ENCODE assay signal across 31 cellular contexts in genomic region chr20:63617876-63618265, GRCh38.
"Had no signal": no experiment of that assay in that cellular context is flagged by ENCODE, and none has a peak within 500 bp of the region (broad histone marks: within the 10 kb centered on the region; RNA-seq: fewer than 3 reads in every experiment).

No MANE protein-coding gene starts in this region.

- H3K4me1 ChIP-seq: Peyer's patch had no signal

- H3K9me3 ChIP-seq: Peyer's patch had no signal

- H3K27ac ChIP-seq: brain microvascular endothelial cell, cardiac muscle cell, Peyer's patch, WERI-Rb-1 had no signal

- H3K27me3 ChIP-seq: brain microvascular endothelial cell, cardiac muscle cell, Peyer's patch had no signal

- H3K36me3 ChIP-seq: cardiac muscle cell had no signal

- H3K4me3 ChIP-seq: cardiac muscle cell, Peyer's patch had no signal

- ATAC-seq: activated CD8-positive, alpha-beta memory T cell treated with anti-CD3 and anti-CD28 coated beads, Interleukin-2, amount 10 ng/mL, durations not matched to agents 7 days and 5 days; PC-3; Right ventricle myocardium inferior had no signal

- DNase-seq: activated CD4-positive, alpha-beta memory T cell treated with anti-CD3 and anti-CD28 coated beads, Interleukin-2, amount 10 ng/mL, durations not matched to agents 7 days and 5 days; activated CD4-positive, alpha-beta T cell treated with anti-CD3 and anti-CD28 coated beads for 1 hour; activated CD4-positive, alpha-beta T cell treated with anti-CD3 and anti-CD28 coated beads for 48 hours; activated CD4-positive, CD25-positive, alpha-beta regulatory T cell; activated CD8-positive, alpha-beta memory T cell treated with anti-CD3 and anti-CD28 coated beads for 24 hours; activated CD8-positive, alpha-beta memory T cell treated with anti-CD3 and anti-CD28 coated beads, Interleukin-2, amount 10 ng/mL, durations not matched to agents 7 days and 5 days; activated CD8-positive, alpha-beta memory T cell treated with anti-CD3 and anti-CD28 coated beads, Interleukin-2, amount 50 U/mL, for 48 hours; activated effector memory CD4-positive, alpha-beta T cell treated with Interleukin-2 at 50 U/mL for 16 hours; activated naive CD4-positive, alpha-beta T cell treated with anti-CD3 and anti-CD28 coated beads, Interleukin-2, amount 10 ng/mL, durations not matched to agents 7 days and 5 days; activated T-cell treated with anti-CD3 and anti-CD28 coated beads, Interleukin-2, amount 50 U/mL, for 48 hours; amniotic stem cell; aorta; brain microvascular endothelial cell; NCI-H1105; NCI-H1417 treated with DMSO at 0.1 percent for 48 hours; NCI-H1694; NCI-H1930; NCI-H2081 treated with DMSO at 0.1 percent for 48 hours; NCI-H226; NCI-H526; NCI-H748 treated with DMSO at 0.1 percent for 48 hours; NK-92 treated with Interleukin-12 subunit alpha and Interleukin-12 subunit beta, amount 100 ng/mL, for 24 hours; PC-3; Peyer's patch; RPMI8226; SW 1271; T1000; WERI-Rb-1 had no signal

- H3K27me3 Mint-ChIP-seq: activated CD4-positive, alpha-beta memory T cell treated with anti-CD3 and anti-CD28 coated beads, Interleukin-2, amount 10 ng/mL, durations not matched to agents 7 days and 5 days; activated CD8-positive, alpha-beta memory T cell treated with anti-CD3 and anti-CD28 coated beads, Interleukin-2, amount 10 ng/mL, durations not matched to agents 7 days and 5 days; activated naive CD4-positive, alpha-beta T cell treated with anti-CD3 and anti-CD28 coated beads, Interleukin-2, amount 10 ng/mL, durations not matched to agents 7 days and 5 days; activated naive CD8-positive, alpha-beta T cell had no signal

- H3K27ac Mint-ChIP-seq: activated CD4-positive, alpha-beta memory T cell treated with anti-CD3 and anti-CD28 coated beads, Interleukin-2, amount 10 ng/mL, durations not matched to agents 7 days and 5 days; activated CD8-positive, alpha-beta memory T cell treated with anti-CD3 and anti-CD28 coated beads, Interleukin-2, amount 10 ng/mL, durations not matched to agents 7 days and 5 days; activated naive CD4-positive, alpha-beta T cell treated with anti-CD3 and anti-CD28 coated beads, Interleukin-2, amount 10 ng/mL, durations not matched to agents 7 days and 5 days; activated naive CD8-positive, alpha-beta T cell had no signal

- H3K4me3 Mint-ChIP-seq: activated CD4-positive, alpha-beta memory T cell treated with anti-CD3 and anti-CD28 coated beads, Interleukin-2, amount 10 ng/mL, durations not matched to agents 7 days and 5 days; activated CD8-positive, alpha-beta memory T cell treated with anti-CD3 and anti-CD28 coated beads, Interleukin-2, amount 10 ng/mL, durations not matched to agents 7 days and 5 days; activated naive CD4-positive, alpha-beta T cell treated with anti-CD3 and anti-CD28 coated beads, Interleukin-2, amount 10 ng/mL, durations not matched to agents 7 days and 5 days; activated naive CD8-positive, alpha-beta T cell had no signal

- H3K9me3 Mint-ChIP-seq: activated CD4-positive, alpha-beta memory T cell treated with anti-CD3 and anti-CD28 coated beads, Interleukin-2, amount 10 ng/mL, durations not matched to agents 7 days and 5 days; activated naive CD4-positive, alpha-beta T cell treated with anti-CD3 and anti-CD28 coated beads, Interleukin-2, amount 10 ng/mL, durations not matched to agents 7 days and 5 days had no signal
